In the genomic region with DNA sequence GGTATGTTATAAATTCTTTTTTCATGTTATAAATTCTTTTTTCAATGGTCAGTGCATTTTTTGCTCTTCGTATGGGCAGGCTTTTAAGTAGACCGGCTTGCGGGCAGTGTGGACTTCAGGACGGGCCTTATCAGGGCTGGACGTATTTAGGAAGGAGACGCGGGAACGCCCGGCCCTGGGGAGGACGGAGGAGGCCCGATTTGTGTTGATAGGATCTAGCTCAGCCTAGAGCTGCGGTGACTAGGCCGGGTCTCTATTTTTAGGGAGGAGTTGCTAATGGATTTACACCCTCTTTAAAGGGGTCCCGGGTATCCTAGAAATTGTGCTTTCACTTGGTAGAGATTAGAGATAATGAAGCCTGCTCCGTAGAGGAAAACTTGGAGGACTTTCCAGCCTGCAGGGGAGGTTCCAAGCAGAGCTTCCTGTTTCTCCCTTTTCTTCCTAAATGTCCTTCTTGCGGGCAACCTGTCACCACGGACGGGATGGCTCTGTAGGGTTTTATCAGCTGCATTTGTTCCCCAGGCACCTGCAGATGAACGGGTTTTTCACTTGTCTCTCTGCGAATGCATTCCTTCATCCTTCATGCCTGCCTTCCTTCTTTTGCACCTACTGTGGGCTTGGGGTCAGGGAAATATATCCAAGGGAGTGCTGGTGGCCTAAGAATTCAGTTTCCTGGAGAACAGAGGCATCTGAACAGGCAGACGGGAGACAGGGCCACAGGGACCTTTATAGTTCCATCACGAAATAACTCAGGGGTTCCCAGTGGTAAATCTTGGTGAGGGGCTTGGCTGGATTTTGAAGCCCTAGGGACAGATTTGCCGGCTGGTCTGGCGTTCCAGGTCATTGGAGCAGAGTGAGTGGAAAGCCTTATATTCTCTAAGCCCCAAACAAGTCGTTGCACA, we compare ENCODE assay signal across 9 cellular contexts. TPM values are rescaled to one million over a fixed set of nuclear protein-coding genes. Genes with fewer than 3 reads are reported as not detected.
DNase-seq lines count a peak whose midpoint lies in the region; ATAC-seq and TF ChIP-seq lines count a peak whose summit lies in the region.
"Had no signal": no experiment of that assay in that cellular context is flagged by ENCODE, and none has a peak within 500 bp of the region (broad histone marks: within the 10 kb centered on the region; RNA-seq: fewer than 3 reads in every experiment).

No MANE protein-coding gene starts in this region.

- H3K4me1 Mint-ChIP-seq in osteocyte (ENCODE audit: unreplicated experiment), result peaks cover 51% of the 10 kb centered on the region

- peak overlapping the region; percentile 73 for H3K4me3 ChIP-seq in GM06990 (replicated peaks; ENCODE audit: low read depth, low read length)
- H3K4me3 ChIP-seq in SJSA1, result peak overlapping the region; percentile 94
- H3K4me3 ChIP-seq in fibroblast of mammary gland (ENCODE audit: control insufficient read depth, low read depth, low read length), result peak overlapping the region; percentile 71

- H3K9me3 Mint-ChIP-seq in osteocyte (ENCODE audit: unreplicated experiment), result no peaks in the 10 kb centered on the region

- peak overlapping the region; percentile 73 for H3K27ac ChIP-seq in SJSA1

- TF ChIP-seq CTCF in GM06990 (IDR thresholded peaks at IDR 0.05; ENCODE audit: insufficient read depth, low read length, poor library complexity, severe bottlenecking) (no peak), fibroblast of mammary gland (conservative IDR thresholded peaks at IDR 0.05; ENCODE audit: control insufficient read depth, insufficient read depth, low read depth, low read length) (no peak), osteocyte (IDR thresholded peaks at IDR 0.05) (no peak)

- no peak for ATAC-seq in GM21447 (IDR thresholded peaks at IDR 0.05; ENCODE audit: unreplicated experiment)

- H3K27me3 Mint-ChIP-seq in osteocyte (ENCODE audit: unreplicated experiment), result no peaks in the 10 kb centered on the region

- H3K4me1 ChIP-seq in SJSA1 (replicated peaks), result peaks cover 48% of the 10 kb centered on the region

- peaks cover 3% of the 10 kb centered on the region for H3K36me3 Mint-ChIP-seq in osteocyte (ENCODE audit: unreplicated experiment)

- H3K27ac Mint-ChIP-seq in osteocyte (ENCODE audit: unreplicated experiment), result peak overlapping the region; percentile 88

- H3K36me3 ChIP-seq in GM06990 (ENCODE audit: control insufficient read depth, insufficient read depth, low read length) (no peaks in the 10 kb centered on the region), SJSA1 (peaks cover 36% of the 10 kb centered on the region)

- DNase-seq in GM06990 (ENCODE audit: extremely low read depth, insufficient read length) (no peak), SJSA1 (ENCODE audit: low read depth in 1 of 2, low spot score in 2 of 2) (no peak), fibroblast of mammary gland (ENCODE audit: low read depth) (peak; percentile 40), osteocyte (ENCODE audit: extremely low spot score, unreplicated experiment) (no peak), HT-29 (ENCODE audit: low spot score) (no peak), amygdala (lab: John Stamatoyannopoulos, UW) (no peak), Ammon's horn (ENCODE audit: low spot score) (no peak)

- H3K9me3 ChIP-seq in SJSA1 (replicated peaks), result no peaks in the 10 kb centered on the region

- H3K4me3 Mint-ChIP-seq in osteocyte (ENCODE audit: unreplicated experiment), result peak overlapping the region; percentile 90

- no peaks in the 10 kb centered on the region for H3K27me3 ChIP-seq in GM06990 (replicated peaks; ENCODE audit: control insufficient read depth, insufficient read depth, low read length)
- H3K27me3 ChIP-seq in SJSA1 (replicated peaks), result no peaks in the 10 kb centered on the region

RNA-seq across cellular contexts. Expression of a gene that starts 1.4 kb away (rescaled TPM):
- 463 and 527 TPM in 2 replicates for total RNA-seq in SJSA1 (2014; rRNA removed; shearing (Covaris generic))
- total RNA-seq in osteocyte, result 621 and 679 TPM in 2 replicates
- total RNA-seq in HT-29 (2014; rRNA removed; shearing (Covaris generic)), result 0.44 and 2.4 TPM in 2 replicates

RNA-seq across cellular contexts. Expression of a gene that starts 59.4 kb away (rescaled TPM):
- total RNA-seq in SJSA1 (2014; rRNA removed; shearing (Covaris generic)), result not detected in 2 replicates
- 0.76 TPM in 1 of 2 replicates, not detected in the other for total RNA-seq in osteocyte
- total RNA-seq in HT-29 (2014; rRNA removed; shearing (Covaris generic)), result not detected in 2 replicates
- total RNA-seq: T-helper 2 cell treated with Interferon-gamma antibody and Interleukin-4, amounts not matched to agents 100 ng/mL and 5 ng/mL, for 36 hours had no signal

Comparison
In these comparisons a context has a peak if more than half of its experiments do, and no peak if none do; other contexts are left out.
1. RNA of a gene that starts 1.4 kb away (total RNA-seq): 621 to 679 TPM in osteocyte and 463 to 527 TPM in SJSA1; 0.44 to 2.4 TPM in HT-29; every median in the first group is over 100 times any median in the second.
2. Peak in every context shown above with its lines, with median percentiles within 50 percentile points of each other: H3K4me3 ChIP-seq.